Comparison of ENCODE assay signal across 1 cellular context in genomic region chr14:68784298-68784910, GRCh38.
TF ChIP-seq lines count a peak whose summit lies in the region.

No MANE protein-coding gene starts in this region.

TF ChIP-seq in HepG2, 621 proteins besides CTCF, POLR2A, EP300 and RAD21 (continued from another document and continues in another):
- TF ChIP-seq ZNF710 (CRISPR knock-in tag; IDR thresholded peaks at IDR 0.05; ENCODE audit: borderline replicate concordance) (peak; percentile 82; the same call in 1 of the 2 replicates), GRHL1 (CRISPR knock-in tag; conservative IDR thresholded peaks at IDR 0.05) (no peak), ZSCAN25 (CRISPR knock-in tag; IDR thresholded peaks at IDR 0.05) (no peak), ZMYM2 (CRISPR knock-in tag; IDR thresholded peaks at IDR 0.05) (peak; percentile 68), NFKBIZ (CRISPR knock-in tag; IDR thresholded peaks at IDR 0.05) (peak; percentile 93), KLF11 (CRISPR knock-in tag; IDR thresholded peaks at IDR 0.05) (peak; percentile 65; the same call in 1 of the 2 replicates), ZNF580 (CRISPR knock-in tag; IDR thresholded peaks at IDR 0.05; ENCODE audit: borderline replicate concordance, low read depth) (peak; percentile 73; the same call in 1 of the 2 replicates), ZNF317 (CRISPR knock-in tag; IDR thresholded peaks at IDR 0.05) (0 out of 2 replicates have a peak, but pooled peaks have one; percentile 59), ZNF660 (CRISPR knock-in tag; IDR thresholded peaks at IDR 0.05; ENCODE audit: borderline replicate concordance, low read depth) (no peak), PATZ1 (CRISPR knock-in tag; IDR thresholded peaks at IDR 0.05) (peak; percentile 84), MEIS2 (CRISPR knock-in tag; IDR thresholded peaks at IDR 0.05) (peak; percentile 63; the same call in 1 of the 2 replicates), SMARCE1 (IDR thresholded peaks at IDR 0.05; ENCODE audit: borderline replicate concordance) (no peak), GABPB1 (CRISPR knock-in tag; IDR thresholded peaks at IDR 0.05) (peak; percentile 58), ZKSCAN8 (CRISPR knock-in tag; IDR thresholded peaks at IDR 0.05; ENCODE audit: borderline replicate concordance) (peak; percentile 70; the same call in 1 of the 2 replicates), HMG20A (CRISPR knock-in tag; IDR thresholded peaks at IDR 0.05; ENCODE audit: borderline replicate concordance) (peak; percentile 84; the same call in 1 of the 2 replicates), ZNF20 (CRISPR knock-in tag; IDR thresholded peaks at IDR 0.05) (no peak), EED (CRISPR knock-in tag; IDR thresholded peaks at IDR 0.05) (peak; percentile 67; the same call in 1 of the 2 replicates), EZH2 (conservative IDR thresholded peaks at IDR 0.05; ENCODE audit: low read depth, low read length) (no peak), ZBTB37 (CRISPR knock-in tag; IDR thresholded peaks at IDR 0.05) (peak; percentile 80), ARID4A (CRISPR knock-in tag; IDR thresholded peaks at IDR 0.05; ENCODE audit: borderline replicate concordance) (peak; percentile 83; the same call in 1 of the 2 replicates), ZNF333 (CRISPR knock-in tag; IDR thresholded peaks at IDR 0.05; ENCODE audit: borderline replicate concordance) (0 out of 2 replicates have a peak, but pooled peaks have one; percentile 37), ZNF646 (CRISPR knock-in tag; IDR thresholded peaks at IDR 0.05) (no peak), HINFP (CRISPR knock-in tag; IDR thresholded peaks at IDR 0.05; ENCODE audit: low read depth) (peak; percentile 78), REST (IDR thresholded peaks at IDR 0.05; ENCODE audit: borderline replicate concordance in 1 of 2, low read depth in 1 of 2, low read length in 2 of 2) (no peak)
